ENCODE assay signal across 18 cellular contexts in the genomic region with DNA sequence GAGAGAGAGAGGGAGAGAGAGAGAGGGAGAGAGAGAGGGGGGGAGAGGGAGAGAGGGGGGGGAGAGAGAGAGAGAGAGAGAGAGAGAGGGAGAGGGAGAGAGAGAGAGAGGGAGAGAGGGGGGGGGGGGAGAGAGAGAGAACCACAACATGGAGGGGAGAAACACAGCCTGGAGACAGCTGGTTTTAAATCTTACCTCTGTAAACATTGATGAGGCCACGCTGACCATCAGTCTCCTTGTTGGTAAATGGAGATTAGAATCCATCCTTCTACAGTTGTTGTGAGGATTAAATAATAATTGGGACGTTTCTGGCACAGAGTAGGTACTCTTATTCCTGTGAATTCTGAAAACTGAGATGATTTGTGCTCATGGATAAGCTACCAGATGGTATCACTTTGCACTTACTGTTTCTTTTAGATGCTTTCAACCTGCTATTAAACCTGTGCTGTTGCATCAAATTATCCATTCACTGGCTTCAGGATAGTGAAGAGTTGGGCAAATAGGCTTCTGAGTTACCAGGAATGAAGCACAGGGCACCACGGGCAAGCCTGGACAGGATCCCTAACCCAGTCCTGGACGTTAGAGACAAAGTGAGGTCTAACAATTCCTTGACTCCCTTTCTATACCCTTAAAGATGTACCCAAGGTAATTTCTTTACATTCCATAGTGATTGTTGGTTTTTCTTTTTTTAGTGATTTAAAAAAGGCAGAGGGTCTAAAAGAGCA.
"Had no signal": no experiment of that assay in that cellular context is flagged by ENCODE, and none has a peak within 500 bp of the region (broad histone marks: within the 10 kb centered on the region; RNA-seq: fewer than 3 reads in every experiment).

No MANE protein-coding gene starts in this region.

- H3K27ac ChIP-seq: neutrophil, pancreas, stomach had no signal

- H3K4me3 ChIP-seq: pancreas, smooth muscle cell, stomach had no signal

- H3K36me3 ChIP-seq: neutrophil, pancreas, stomach had no signal

- H3K27ac Mint-ChIP-seq: activated naive CD8-positive, alpha-beta T cell treated with anti-CD3 and anti-CD28 coated beads, Interleukin-2, amount 10 ng/mL, durations not matched to agents 7 days and 5 days; effector memory CD8-positive, alpha-beta T cell; stimulated activated effector memory CD8-positive, alpha-beta T cell treated with anti-CD3 and anti-CD28 coated beads, Interleukin-12 subunit alpha, Interleukin-12 subunit beta, amount 100 ng/mL, for 72 hours had no signal

- H3K4me1 Mint-ChIP-seq: activated naive CD8-positive, alpha-beta T cell treated with anti-CD3 and anti-CD28 coated beads, Interleukin-2, amount 10 ng/mL, durations not matched to agents 7 days and 5 days; natural killer cell; stimulated activated effector memory CD8-positive, alpha-beta T cell treated with anti-CD3 and anti-CD28 coated beads, Interleukin-12 subunit alpha, Interleukin-12 subunit beta, amount 100 ng/mL, for 72 hours had no signal

- ATAC-seq: effector memory CD8-positive, alpha-beta T cell; left cardiac atrium; natural killer cell; pancreas; sciatic nerve; stimulated activated effector memory CD8-positive, alpha-beta T cell treated with anti-CD3 and anti-CD28 coated beads, Interleukin-12 subunit alpha, Interleukin-12 subunit beta, amount 100 ng/mL, for 72 hours had no signal

- DNase-seq: activated CD4-positive, alpha-beta T cell treated with anti-CD3 and anti-CD28 coated beads, Interleukin-2, amount 50 U/mL, for 4 hours; activated naive CD4-positive, alpha-beta T cell treated with Interleukin-2 at 50 U/mL for 16 hours; activated naive CD8-positive, alpha-beta T cell treated with anti-CD3 and anti-CD28 coated beads, Interleukin-2, amount 10 ng/mL, durations not matched to agents 7 days and 5 days; activated T-cell treated with anti-CD3 and anti-CD28 coated beads for 4 hours; amygdala; effector memory CD8-positive, alpha-beta T cell; foreskin fibroblast; hippocampal formation; left cardiac atrium; natural killer cell; pancreas; stimulated activated CD4-positive, alpha-beta T cell treated with anti-CD3 and anti-CD28 coated beads, Interleukin-4, amount 100 ng/mL, for 1 hour; stomach; trophoblast cell had no signal

- H3K9me3 ChIP-seq: neutrophil, pancreas, stomach had no signal

- H3K27me3 Mint-ChIP-seq: activated naive CD8-positive, alpha-beta T cell treated with anti-CD3 and anti-CD28 coated beads, Interleukin-2, amount 10 ng/mL, durations not matched to agents 7 days and 5 days had no signal

- H3K27me3 ChIP-seq: neutrophil, pancreas, stomach had no signal

- H3K4me1 ChIP-seq: pancreas, stomach had no signal

- H3K4me3 Mint-ChIP-seq: activated naive CD8-positive, alpha-beta T cell treated with anti-CD3 and anti-CD28 coated beads, Interleukin-2, amount 10 ng/mL, durations not matched to agents 7 days and 5 days; effector memory CD8-positive, alpha-beta T cell; natural killer cell; stimulated activated effector memory CD8-positive, alpha-beta T cell treated with anti-CD3 and anti-CD28 coated beads, Interleukin-12 subunit alpha, Interleukin-12 subunit beta, amount 100 ng/mL, for 72 hours had no signal

- H3K36me3 Mint-ChIP-seq: activated naive CD8-positive, alpha-beta T cell treated with anti-CD3 and anti-CD28 coated beads, Interleukin-2, amount 10 ng/mL, durations not matched to agents 7 days and 5 days; natural killer cell; stimulated activated effector memory CD8-positive, alpha-beta T cell treated with anti-CD3 and anti-CD28 coated beads, Interleukin-12 subunit alpha, Interleukin-12 subunit beta, amount 100 ng/mL, for 72 hours had no signal

- H3K4me2 ChIP-seq: smooth muscle cell had no signal
